In genomic region chr4:56976878-56977320, GRCh38 we compare ENCODE assay signal across 8 cellular contexts. TPM values are rescaled to one million over a fixed set of nuclear protein-coding genes. Genes with fewer than 3 reads are reported as not detected.
DNase-seq lines count a peak whose midpoint lies in the region; FAIRE-seq and TF ChIP-seq lines count a peak whose summit lies in the region.

No MANE protein-coding gene starts in this region.

- H3K27ac Mint-ChIP-seq in H9 (peak overlapping the region; percentile 96 to 99 (median 96); a peak in 4 of 7 replicates), osteocyte (ENCODE audit: unreplicated experiment) (peak overlapping the region; percentile 97)
- peak overlapping the region; percentile 100 for H3K27ac Mint-ChIP-seq in activated T-cell treated with anti-CD3 and anti-CD28 coated beads, Interleukin-2, amount 50 U/mL, for 24 hours

- no peak overlapping the region for H2BK12ac ChIP-seq in H9 (ENCODE audit: insufficient read length, low read depth, low read length)

- H2AK5ac ChIP-seq in H9 (ENCODE audit: insufficient read length, low read length) = no peak overlapping the region

- H3K4ac ChIP-seq in H9 (ENCODE audit: low read depth, low read length) = no peak overlapping the region

- H3K9ac ChIP-seq in H9 (ENCODE audit: extremely low read depth, insufficient read length, low read length) = peak overlapping the region; percentile 78

- no peaks in the 10 kb centered on the region for H3K27me3 ChIP-seq in H9 (ENCODE audit: insufficient read depth, low read length)

- peaks cover 11% of the 10 kb centered on the region for H3K23me2 ChIP-seq in H9 (ENCODE audit: insufficient read length, low read depth, low read length, poor library complexity, severe bottlenecking)

- H2BK20ac ChIP-seq in H9 (ENCODE audit: low read depth, low read length, poor library complexity, severe bottlenecking) = no peak overlapping the region

- no peaks in the 10 kb centered on the region for H3K9me3 ChIP-seq in H9 (ENCODE audit: control insufficient read depth, low read depth, low read length)

- no peaks in the 10 kb centered on the region for H4K20me1 ChIP-seq in H9 (ENCODE audit: control insufficient read depth, insufficient read depth, insufficient read length)

- H4K8ac ChIP-seq in H9 (replicated peaks; ENCODE audit: insufficient read length, low read depth, low read length) = no peak overlapping the region

- H3K14ac ChIP-seq in H9 (ENCODE audit: insufficient read depth, low read length) = no peak overlapping the region

- no peak overlapping the region for H3K18ac ChIP-seq in H9 (ENCODE audit: insufficient read length, low read depth, low read length)

- no CpG with 5 or more reads among the region's 45 CpGs for WGBS in H9 (ENCODE audit: extremely low coverage, insufficient read length, low lambda C conversion rate)

- DNase-seq in GM12891 (ENCODE audit: insufficient read length, low spot score) (peak; percentile 44), H9 (peak; percentile 73), NCI-H1092 (lab: John Stamatoyannopoulos, UW) (peak; percentile 9), fibroblast of villous mesenchyme (ENCODE audit: low read depth) (no peak), osteocyte (ENCODE audit: extremely low spot score, unreplicated experiment) (peak; percentile 85), mesenteric fat pad (ENCODE audit: low spot score) (no peak), NCI-H226 (no peak)
- DNase-seq in activated T-cell treated with anti-CD3 and anti-CD28 coated beads, Interleukin-2, amount 50 U/mL, for 24 hours = no peak

- no peaks in the 10 kb centered on the region for H3K27me3 Mint-ChIP-seq in H9 (ENCODE audit: low read depth)
- no peaks in the 10 kb centered on the region for H3K27me3 Mint-ChIP-seq in activated T-cell treated with anti-CD3 and anti-CD28 coated beads, Interleukin-2, amount 50 U/mL, for 24 hours
- no peaks in the 10 kb centered on the region for H3K27me3 Mint-ChIP-seq in osteocyte (ENCODE audit: unreplicated experiment)

- peak overlapping the region; percentile 91 for H3K4me3 ChIP-seq in fibroblast of villous mesenchyme (ENCODE audit: low read depth, low read length)

- TF ChIP-seq POLR2A in GM12891 (IDR thresholded peaks at IDR 0.05; ENCODE audit: low read depth, low read length) = no peak

- H3K36me3 Mint-ChIP-seq in H9 (ENCODE audit: insufficient read depth in 1 of 3, low read depth in 3 of 3) (peaks cover 24 to 35% (median 30%) of the 10 kb centered on the region in 3 experiments), osteocyte (ENCODE audit: unreplicated experiment) (peaks cover 24% of the 10 kb centered on the region)
- peaks cover 88% of the 10 kb centered on the region for H3K36me3 Mint-ChIP-seq in activated T-cell treated with anti-CD3 and anti-CD28 coated beads, Interleukin-2, amount 50 U/mL, for 24 hours (ENCODE audit: low read depth)

- no peaks in the 10 kb centered on the region; the same call in 1 of the 2 replicates for H3K4me1 ChIP-seq in H9 (ENCODE audit: insufficient read depth, low read length)

- H3K4me3 Mint-ChIP-seq in H9 (peak overlapping the region; percentile 100), osteocyte (ENCODE audit: unreplicated experiment) (peak overlapping the region; percentile 98)
- H3K4me3 Mint-ChIP-seq in activated T-cell treated with anti-CD3 and anti-CD28 coated beads, Interleukin-2, amount 50 U/mL, for 24 hours = peak overlapping the region; percentile 99

- TF ChIP-seq CTCF in H9 (conservative IDR thresholded peaks at IDR 0.05) = peak; percentile 28; the same call in 2 of the 3 replicates
- peak; percentile 21 for TF ChIP-seq CTCF in fibroblast of villous mesenchyme (IDR thresholded peaks at IDR 0.05; ENCODE audit: insufficient read depth, low read depth, low read length)
- no peak for TF ChIP-seq CTCF in osteocyte (IDR thresholded peaks at IDR 0.05)

- H3K9me3 Mint-ChIP-seq in H9 (no peaks in the 10 kb centered on the region; a peak in 3 of 5 replicates), osteocyte (ENCODE audit: unreplicated experiment) (peaks cover 5% of the 10 kb centered on the region)
- H3K9me3 Mint-ChIP-seq in activated T-cell treated with anti-CD3 and anti-CD28 coated beads, Interleukin-2, amount 50 U/mL, for 24 hours = peaks cover 12% of the 10 kb centered on the region

- FAIRE-seq in GM12891 (lab: Jason Lieb, UNC) = peak; percentile 76

- H3K79me1 ChIP-seq in H9 (ENCODE audit: insufficient read depth, low read depth, low read length, poor library complexity, severe bottlenecking) = no peaks in the 10 kb centered on the region

- no peak overlapping the region for H2BK5ac ChIP-seq in H9 (ENCODE audit: insufficient read length, low read length)

- no peak overlapping the region for H4K5ac ChIP-seq in H9 (ENCODE audit: insufficient read length, low read depth, low read length)

- no peak overlapping the region for H2BK120ac ChIP-seq in H9 (ENCODE audit: low read depth, low read length, poor library complexity, severe bottlenecking)

- H3T11ph ChIP-seq in H9 (ENCODE audit: low read length) = no peak overlapping the region

- no peak overlapping the region for H4K91ac ChIP-seq in H9 (ENCODE audit: insufficient read length, low read depth, low read length)

- H2BK15ac ChIP-seq in H9 (ENCODE audit: low read depth, low read length) = no peak overlapping the region

- H3K23ac ChIP-seq in H9 (ENCODE audit: insufficient read length, low read depth, low read length) = no peak overlapping the region

- no peak overlapping the region for H3K27ac ChIP-seq in H9 (ENCODE audit: insufficient read length, low read depth, low read length)

- no peak overlapping the region for H3K56ac ChIP-seq in H9 (ENCODE audit: insufficient read length, low read depth, low read length)

- H3K4me1 Mint-ChIP-seq in H9 (peaks cover 16 to 17% of the 10 kb centered on the region in 2 experiments), osteocyte (ENCODE audit: unreplicated experiment) (peaks cover 40% of the 10 kb centered on the region)
- peaks cover 54% of the 10 kb centered on the region for H3K4me1 Mint-ChIP-seq in activated T-cell treated with anti-CD3 and anti-CD28 coated beads, Interleukin-2, amount 50 U/mL, for 24 hours (ENCODE audit: low read depth)

- H3K79me2 ChIP-seq in H9 (ENCODE audit: insufficient read depth, low read length) = peaks cover 39% of the 10 kb centered on the region

- peak overlapping the region; percentile 84 for H3K4me2 ChIP-seq in H9 (ENCODE audit: insufficient read depth, insufficient read length, low read length)

- H2AFZ ChIP-seq in H9 (ENCODE audit: low read length) = no peak overlapping the region

TF ChIP-seq in GM12891, 5 proteins besides CTCF, POLR2A, EP300 and RAD21:
- TF ChIP-seq POLR2AphosphoS5 (IDR thresholded peaks at IDR 0.05; ENCODE audit: low read depth, low read length) (no peak), PAX5 (IDR thresholded peaks at IDR 0.05; ENCODE audit: insufficient read depth, low read length, severe bottlenecking) (no peak), TAF1 (IDR thresholded peaks at IDR 0.05; ENCODE audit: low read depth, low read length) (0 out of 2 replicates have a peak, but pooled peaks have one; percentile 3), SPI1 (IDR thresholded peaks at IDR 0.05; ENCODE audit: low read depth, low read length) (no peak), POU2F2 (IDR thresholded peaks at IDR 0.05; ENCODE audit: low read depth, low read length) (no peak)

RNA-seq across cellular contexts. Expression of gene NOA1, which starts 0.5 kb away (rescaled TPM):
- 18.4 TPM for polyA plus RNA-seq in GM12891 (2012; ENCODE audit: low read depth, missing spikeins)
- total RNA-seq in H9 (2021) (22.2 and 22.8 TPM in 2 replicates), fibroblast of villous mesenchyme (14.2 and 16.8 TPM in 2 replicates), osteocyte (20.7 and 21.6 TPM in 2 replicates), mesenteric fat pad (10.5 TPM)

RNA-seq across cellular contexts. Expression of gene POLR2B, which starts 1.8 kb away (rescaled TPM):
- 67.6 TPM for polyA plus RNA-seq in GM12891 (2012; ENCODE audit: low read depth, missing spikeins)
- 108 and 111 TPM in 2 replicates for total RNA-seq in H9 (2021)
- total RNA-seq in fibroblast of villous mesenchyme = 91.5 and 136 TPM in 2 replicates
- total RNA-seq in osteocyte = 74.2 and 79.4 TPM in 2 replicates
- total RNA-seq in mesenteric fat pad = 66.9 TPM

Comparison
In these comparisons a context has a peak if more than half of its experiments do, and no peak if none do; other contexts are left out.
1. DNase-seq: peak in GM12891 (single experiment), H9 (single experiment), NCI-H1092 (single experiment) and osteocyte (single experiment); none in activated T-cell treated with anti-CD3 and anti-CD28 coated beads, Interleukin-2, amount 50 U/mL, for 24 hours (single experiment), fibroblast of villous mesenchyme (single experiment), mesenteric fat pad (single experiment) and NCI-H226 (single experiment).
2. Peak in every context shown above with its lines, with median percentiles within 50 percentile points of each other: H3K27ac Mint-ChIP-seq and H3K4me3 Mint-ChIP-seq.